9 cellular contexts compared by ENCODE assay signal in the genomic region with DNA sequence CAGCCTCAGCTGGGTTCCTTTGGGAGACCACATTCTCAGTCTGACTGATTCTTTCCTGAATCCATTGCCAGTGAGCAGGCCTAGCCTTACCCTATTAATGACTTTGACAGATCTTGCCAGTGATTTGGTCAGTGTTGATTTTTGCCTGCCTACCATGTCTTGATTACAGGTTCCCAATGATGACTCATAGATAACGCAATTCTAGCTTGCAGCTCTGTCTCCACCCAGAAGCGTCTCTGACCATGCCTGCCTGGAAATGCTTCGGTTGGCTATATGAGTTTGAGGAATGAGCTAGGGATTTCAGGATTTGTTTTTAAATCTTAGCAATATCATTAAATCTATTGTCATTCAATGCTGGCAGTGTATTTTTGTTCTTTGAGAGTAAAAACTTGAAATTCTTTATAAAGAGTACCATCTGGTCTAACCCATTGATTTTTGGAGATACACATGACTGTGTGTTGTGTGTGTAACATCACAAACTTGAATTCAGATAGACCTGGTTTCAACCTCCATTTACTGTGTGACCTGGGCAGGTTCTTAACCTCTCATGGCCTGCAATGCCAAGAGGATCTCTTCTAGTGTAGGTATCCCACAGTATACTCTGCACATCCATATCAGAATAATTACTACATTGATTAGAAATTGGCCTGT. TPM values are rescaled to one million over a fixed set of nuclear protein-coding genes. Genes with fewer than 3 reads are reported as not detected.
DNase-seq lines count a peak whose midpoint lies in the region; ATAC-seq and TF ChIP-seq lines count a peak whose summit lies in the region.
"Had no signal": no experiment of that assay in that cellular context is flagged by ENCODE, and none has a peak within 500 bp of the region (broad histone marks: within the 10 kb centered on the region; RNA-seq: fewer than 3 reads in every experiment).

No MANE protein-coding gene starts in this region.

- H4K20me1 ChIP-seq in GM23248 (ENCODE audit: insufficient read depth) (no peaks in the 10 kb centered on the region), osteoblast (ENCODE audit: insufficient read depth, low read length) (no peaks in the 10 kb centered on the region)

- H3K4me2 ChIP-seq in GM23248 (ENCODE audit: unreplicated experiment) (peak overlapping the region; percentile 6), osteoblast (ENCODE audit: insufficient read depth, low read length) (no peak overlapping the region)

- DNase-seq in GM23248 (peak; percentile 91), NCI-H2196 (lab: John Stamatoyannopoulos, UW; ENCODE audit: unreplicated experiment) (peak; percentile 18), osteoblast (ENCODE audit: insufficient read length, low spot score, missing footprints) (peak; percentile 80), GM10266 (ENCODE audit: extremely low spot score) (no peak), esophagus muscularis mucosa (ENCODE audit: extremely low spot score) (no peak), NCI-H345 (lab: John Stamatoyannopoulos, UW) (no peak)
- DNase-seq: NCI-H2029 had no signal

- no peak for TF ChIP-seq POLR2A in esophagus muscularis mucosa (IDR thresholded peaks at IDR 0.05; ENCODE audit: low read depth)

- ATAC-seq in esophagus mucosa (peak; percentile 96), GM21737 (IDR thresholded peaks at IDR 0.05; ENCODE audit: unreplicated experiment) (no peak)

- H3K4me3 ChIP-seq in GM23248 = no peak overlapping the region
- no peak overlapping the region for H3K4me3 ChIP-seq in osteoblast (ENCODE audit: insufficient read depth, low read length)
- no peak overlapping the region for H3K4me3 ChIP-seq in esophagus muscularis mucosa

- H3F3A ChIP-seq in GM23248 (ENCODE audit: insufficient read depth) = peaks cover 4% of the 10 kb centered on the region; the same call in 1 of the 2 replicates

- TF ChIP-seq EP300 in esophagus muscularis mucosa (IDR thresholded peaks at IDR 0.05) = no peak

- H3K9me3 ChIP-seq in GM23248 (ENCODE audit: low read depth) (no peaks in the 10 kb centered on the region), osteoblast (ENCODE audit: low read depth, low read length) (no peaks in the 10 kb centered on the region), esophagus muscularis mucosa (peaks cover 0 to 4% (median 0%) of the 10 kb centered on the region in 4 donors)

- in situ Hi-C loops in GM23248 (cut with MboI) = no loop called here

- H3K9ac ChIP-seq in GM23248 = no peak overlapping the region

- WGBS in GM23248 (ENCODE audit: low coverage in 1 of 2, low lambda C conversion rate in 2 of 2, missing lambda C conversion rate in 2 of 2), 2 experiments = 3 to 6% methylated on average over 3 of the region's 3 CpGs
- WGBS in esophagus muscularis mucosa = 68% methylated on average over 3 of the region's 3 CpGs

- H3K27ac ChIP-seq in GM23248 (peak overlapping the region; percentile 64), osteoblast (ENCODE audit: low read depth, low read length) (peak overlapping the region; percentile 65), esophagus muscularis mucosa (replicated peaks in 1 of 4) (no peak overlapping the region)

- H2AFZ ChIP-seq in GM23248 (peak overlapping the region; percentile 26), osteoblast (ENCODE audit: low read length) (peak overlapping the region; percentile 26)

- TF ChIP-seq CTCF in osteoblast (IDR thresholded peaks at IDR 0.05; ENCODE audit: extremely low read depth, low read depth, low read length) (no peak), GM10266 (IDR thresholded peaks at IDR 0.05; ENCODE audit: control insufficient read depth, insufficient read depth, low read depth, missing control alignments) (no peak), esophagus muscularis mucosa (IDR thresholded peaks at IDR 0.05) (no peak)

- H3K36me3 ChIP-seq in GM23248 (ENCODE audit: low read depth) (no peaks in the 10 kb centered on the region), osteoblast (ENCODE audit: insufficient read depth, low read length) (no peaks in the 10 kb centered on the region), esophagus muscularis mucosa (no peaks in the 10 kb centered on the region)

- peaks cover 5% of the 10 kb centered on the region; the same call in 1 of the 2 replicates for H3K4me1 ChIP-seq in GM23248 (ENCODE audit: insufficient read depth)
- H3K4me1 ChIP-seq in osteoblast (ENCODE audit: insufficient read depth, low read length) = peaks cover 10% of the 10 kb centered on the region
- H3K4me1 ChIP-seq in esophagus muscularis mucosa = no peaks in the 10 kb centered on the region

- H3K27me3 ChIP-seq in GM23248 (replicated peaks; ENCODE audit: insufficient read depth) (no peaks in the 10 kb centered on the region), osteoblast (ENCODE audit: insufficient read depth, low read length) (no peaks in the 10 kb centered on the region), esophagus muscularis mucosa (no peaks in the 10 kb centered on the region)

- intact Hi-C loops in esophagus muscularis mucosa (cut with DNase I) = no loop called here

- H3K79me2 ChIP-seq in GM23248 (ENCODE audit: insufficient read depth) = no peaks in the 10 kb centered on the region
- H3K79me2 ChIP-seq in osteoblast (ENCODE audit: insufficient read depth, low read length) = no peaks in the 10 kb centered on the region

- no peaks in the 10 kb centered on the region for H3K9me2 ChIP-seq in GM23248 (ENCODE audit: insufficient read depth)

RNA-seq across cellular contexts. Expression of a gene that starts 57.0 kb away (rescaled TPM):
- 0.65 and 1.1 TPM in 2 replicates for total RNA-seq in GM23248 (2014; rRNA removed; shearing (Covaris generic))
- polyA plus RNA-seq in GM23248 (2016; fragmentation: Nextera tagmentation; extraction: Ambion mirVana) = 2.1 and 2.5 TPM in 2 replicates
- total RNA-seq in esophagus mucosa (3.3 TPM), osteoblast (5.8 and 8.5 TPM in 2 replicates), esophagus muscularis mucosa (1 to 10 TPM in 2 of 4 donors, under 1 TPM in 2; 0.33 to 1.7 (median 0.91) TPM)

Comparison
In these comparisons a context has a peak if more than half of its experiments do, and no peak if none do; other contexts are left out.
1. DNase-seq: peak in GM23248 (single experiment), NCI-H2196 (single experiment) and osteoblast (single experiment); none in GM10266 (single experiment), esophagus muscularis mucosa (single experiment) and NCI-H345 (single experiment).
2. H3K27ac ChIP-seq: peak in GM23248 (single experiment) and osteoblast (single experiment); none in esophagus muscularis mucosa (0 of 4).